8 cellular contexts compared by ENCODE assay signal in the genomic region with DNA sequence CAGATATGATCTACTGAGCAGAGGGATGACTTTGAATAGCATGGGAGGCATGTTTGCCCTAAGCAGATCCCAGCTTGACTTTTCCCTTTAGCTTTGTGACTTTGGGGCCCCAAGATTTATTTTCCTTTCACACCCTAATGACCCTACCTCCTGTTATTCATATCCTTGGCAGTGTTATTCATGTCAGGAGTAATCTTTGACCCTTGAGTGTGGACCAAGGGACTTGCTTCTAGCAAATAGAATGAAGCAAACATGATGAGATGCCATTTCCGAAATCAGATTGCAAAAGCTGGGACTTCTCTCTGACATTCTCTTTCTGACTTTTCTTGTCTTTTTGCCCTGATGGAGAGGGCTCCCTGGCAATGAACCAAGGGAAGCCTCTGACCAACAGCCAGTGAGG.
"Had no signal": no experiment of that assay in that cellular context is flagged by ENCODE, and none has a peak within 500 bp of the region (broad histone marks: within the 10 kb centered on the region; RNA-seq: fewer than 3 reads in every experiment).

No MANE protein-coding gene starts in this region.

- DNase-seq: GDM1, GF-D8 had no signal

- FAIRE-seq: G401.6, GM12878, GM12891, GM12892, GM18507, GM19239 had no signal

- H3K4me3 ChIP-seq: GM12878 had no signal

- ATAC-seq: GM12878 had no signal
